22 cellular contexts compared by ENCODE assay signal in the genomic region with DNA sequence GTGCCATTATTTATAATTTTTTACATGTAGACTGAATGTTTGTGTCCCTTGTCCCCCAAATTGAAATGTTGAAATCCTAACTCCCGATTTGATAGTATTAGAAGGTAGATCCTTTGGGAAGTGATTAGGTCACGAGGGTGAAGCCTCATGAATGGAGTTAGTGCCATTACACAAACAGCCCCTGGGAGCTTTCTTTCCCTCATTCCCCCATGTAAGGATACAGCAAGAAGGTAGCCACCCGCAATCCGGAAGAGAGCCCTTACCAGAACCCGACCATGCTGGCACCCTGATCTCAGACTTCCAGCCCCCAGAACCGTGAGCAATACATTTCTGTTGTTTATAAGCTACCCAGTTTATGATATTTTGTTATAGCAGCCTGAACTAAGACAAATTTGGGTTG.
DNase-seq lines count a peak whose midpoint lies in the region; ATAC-seq and TF ChIP-seq lines count a peak whose summit lies in the region.
"Had no signal": no experiment of that assay in that cellular context is flagged by ENCODE, and none has a peak within 500 bp of the region (broad histone marks: within the 10 kb centered on the region; RNA-seq: fewer than 3 reads in every experiment).

No MANE protein-coding gene starts in this region.

- H3K4me1 Mint-ChIP-seq in activated CD8-positive, alpha-beta memory T cell treated with anti-CD3 and anti-CD28 coated beads, Interleukin-2, amount 10 ng/mL, durations not matched to agents 7 days and 5 days = no peaks in the 10 kb centered on the region
- H3K4me1 Mint-ChIP-seq in CD8-positive, alpha-beta T cell (ENCODE audit: low read depth) = no peaks in the 10 kb centered on the region
- H3K4me1 Mint-ChIP-seq: CD14-positive monocyte had no signal

- H3K27ac Mint-ChIP-seq in activated CD8-positive, alpha-beta memory T cell treated with anti-CD3 and anti-CD28 coated beads, Interleukin-2, amount 10 ng/mL, durations not matched to agents 7 days and 5 days = no peak overlapping the region
- no peak overlapping the region for H3K27ac Mint-ChIP-seq in CD8-positive, alpha-beta T cell
- H3K27ac Mint-ChIP-seq: CD14-positive monocyte; CD4-positive, alpha-beta T cell had no signal

- no peak overlapping the region for H3K4me3 ChIP-seq in coronary artery
- H3K4me3 ChIP-seq in CD8-positive, alpha-beta T cell (ENCODE audit: low read depth, low read length) = no peak overlapping the region
- H3K4me3 ChIP-seq: A549; BLaER1 treated with 17β-estradiol and CSF1 and Interleukin-3, amounts not matched to agents 10 nM and 100 nM had no signal

- H3K36me3 ChIP-seq in CD8-positive, alpha-beta T cell (ENCODE audit: insufficient read depth, low read length) = no peaks in the 10 kb centered on the region
- H3K36me3 ChIP-seq: BE2C; BLaER1 treated with 17β-estradiol and CSF1 and Interleukin-3, amounts not matched to agents 10 nM and 100 nM had no signal

- DNase-seq in activated CD8-positive, alpha-beta memory T cell treated with anti-CD3 and anti-CD28 coated beads, Interleukin-2, amount 10 ng/mL, durations not matched to agents 7 days and 5 days = peak; percentile 23
- no peak for DNase-seq in activated CD8-positive, alpha-beta memory T cell treated with anti-CD3 and anti-CD28 coated beads, Interleukin-2, amount 50 U/mL, for 4 hours
- DNase-seq in coronary artery (ENCODE audit: low spot score) (peak; percentile 59), islet precursor cell (peak; percentile 28), NCI-H1930 (lab: John Stamatoyannopoulos, UW) (no peak)
- DNase-seq in CD8-positive, alpha-beta T cell = no peak
- DNase-seq: 8988T; ACHN; AML-193; BE2C; Calu3; CD4-positive, alpha-beta T cell; COR-L47; DMS153; DND-41; GOT3; H7 had no signal

- peaks cover 22% of the 10 kb centered on the region for H3K27me3 Mint-ChIP-seq in activated CD8-positive, alpha-beta memory T cell treated with anti-CD3 and anti-CD28 coated beads, Interleukin-2, amount 10 ng/mL, durations not matched to agents 7 days and 5 days
- peaks cover 19% of the 10 kb centered on the region for H3K27me3 Mint-ChIP-seq in CD8-positive, alpha-beta T cell (ENCODE audit: low read depth)

- no peaks in the 10 kb centered on the region for H3K9me3 ChIP-seq in CD8-positive, alpha-beta T cell (ENCODE audit: low read length)
- H3K9me3 ChIP-seq: A549, BE2C had no signal

- no peak overlapping the region for H3K27ac ChIP-seq in coronary artery
- no peak overlapping the region for H3K27ac ChIP-seq in CD8-positive, alpha-beta T cell (ENCODE audit: low read depth, low read length)
- H3K27ac ChIP-seq: A549; BLaER1 treated with 17β-estradiol and CSF1 and Interleukin-3, amounts not matched to agents 10 nM and 100 nM had no signal

- H3K27me3 ChIP-seq in CD8-positive, alpha-beta T cell (ENCODE audit: insufficient read depth, low read length) = no peaks in the 10 kb centered on the region
- H3K27me3 ChIP-seq: BE2C; BLaER1 treated with 17β-estradiol and CSF1 and Interleukin-3, amounts not matched to agents 10 nM and 100 nM had no signal

- H3K4me1 ChIP-seq in CD8-positive, alpha-beta T cell (ENCODE audit: insufficient read depth, low read length) = no peaks in the 10 kb centered on the region
- H3K4me1 ChIP-seq: A549; BE2C; BLaER1 treated with 17β-estradiol and CSF1 and Interleukin-3, amounts not matched to agents 10 nM and 100 nM had no signal

- no peak for ATAC-seq in activated CD8-positive, alpha-beta memory T cell treated with anti-CD3 and anti-CD28 coated beads, Interleukin-2, amount 10 ng/mL, durations not matched to agents 7 days and 5 days
- ATAC-seq in GM18870 (IDR thresholded peaks at IDR 0.05; ENCODE audit: unreplicated experiment) = no peak
- ATAC-seq in CD8-positive, alpha-beta T cell = no peak
- ATAC-seq: A549, HCT116 had no signal

- H3K4me3 Mint-ChIP-seq in activated CD8-positive, alpha-beta memory T cell treated with anti-CD3 and anti-CD28 coated beads, Interleukin-2, amount 10 ng/mL, durations not matched to agents 7 days and 5 days = no peak overlapping the region
- no peak overlapping the region for H3K4me3 Mint-ChIP-seq in CD8-positive, alpha-beta T cell
- H3K4me3 Mint-ChIP-seq: CD14-positive monocyte; CD4-positive, alpha-beta T cell had no signal

- no peaks in the 10 kb centered on the region for H3K9me3 Mint-ChIP-seq in activated CD8-positive, alpha-beta memory T cell treated with anti-CD3 and anti-CD28 coated beads, Interleukin-2, amount 10 ng/mL, durations not matched to agents 7 days and 5 days (ENCODE audit: low read depth)
- H3K9me3 Mint-ChIP-seq in CD8-positive, alpha-beta T cell = no peaks in the 10 kb centered on the region
- H3K9me3 Mint-ChIP-seq: CD4-positive, alpha-beta T cell had no signal

- POLR2A ChIA-PET in CD8-positive, alpha-beta T cell (lab: Charles Lee) = interaction anchor here (0.7 kb wide), 1 partner anchor 30 kb away, joined by 3 read pairs; no protein-coding TSS in a partner anchor

- no peak for TF ChIP-seq CTCF in coronary artery (IDR thresholded peaks at IDR 0.05)
- no peak for TF ChIP-seq CTCF in CD8-positive, alpha-beta T cell (IDR thresholded peaks at IDR 0.05)

- H3K36me3 Mint-ChIP-seq in activated CD8-positive, alpha-beta memory T cell treated with anti-CD3 and anti-CD28 coated beads, Interleukin-2, amount 10 ng/mL, durations not matched to agents 7 days and 5 days = no peaks in the 10 kb centered on the region
- H3K36me3 Mint-ChIP-seq in CD8-positive, alpha-beta T cell = no peaks in the 10 kb centered on the region
- H3K36me3 Mint-ChIP-seq: CD14-positive monocyte had no signal

- CTCF ChIA-PET in activated CD8-positive, alpha-beta memory T cell treated with anti-CD3 and anti-CD28 coated beads, Interleukin-2, amount 10 ng/mL, durations not matched to agents 7 days and 5 days (lab: Charles Lee) = no interaction called here
- CTCF ChIA-PET in CD8-positive, alpha-beta T cell (lab: Charles Lee) = no interaction called here

- intact Hi-C loops in CD8-positive, alpha-beta T cell (cut with DNase I, micrococcal nuclease) = no loop called here

Comparison
In these comparisons a context has a peak if more than half of its experiments do, and no peak if none do; other contexts are left out.
1. DNase-seq: peak in activated CD8-positive, alpha-beta memory T cell treated with anti-CD3 and anti-CD28 coated beads, Interleukin-2, amount 10 ng/mL, durations not matched to agents 7 days and 5 days (single experiment), coronary artery (single experiment) and islet precursor cell (single experiment); none in activated CD8-positive, alpha-beta memory T cell treated with anti-CD3 and anti-CD28 coated beads, Interleukin-2, amount 50 U/mL, for 4 hours (single experiment), NCI-H1930 (0 of 2) and CD8-positive, alpha-beta T cell (0 of 7).